ENCODE assay signal across 25 cellular contexts in genomic region chrX:2432298-2432863, GRCh38.
"Had no signal": no experiment of that assay in that cellular context is flagged by ENCODE, and none has a peak within 500 bp of the region (broad histone marks: within the 10 kb centered on the region; RNA-seq: fewer than 3 reads in every experiment).

No MANE protein-coding gene starts in this region.

- H3K4me1 ChIP-seq: foreskin keratinocyte, lower lobe of right lung had no signal

- H3K27me3 Mint-ChIP-seq: activated CD8-positive, alpha-beta memory T cell treated with anti-CD3 and anti-CD28 coated beads, Interleukin-2, amount 10 ng/mL, durations not matched to agents 7 days and 5 days; activated naive CD4-positive, alpha-beta T cell treated with anti-CD3 and anti-CD28 coated beads, Interleukin-2, amount 50 U/mL, for 24 hours; activated naive CD8-positive, alpha-beta T cell treated with anti-CD3 and anti-CD28 coated beads, Interleukin-2, amount 50 U/mL, for 24 hours had no signal

- H3K27ac ChIP-seq: foreskin keratinocyte, heart right ventricle, lower lobe of right lung, VCaP had no signal

- H3K4me3 ChIP-seq: heart right ventricle, lower lobe of right lung, mucosa of descending colon, smooth muscle cell had no signal

- DNase-seq: activated CD4-positive, alpha-beta T cell treated with anti-CD3 and anti-CD28 coated beads for 1 hour; activated CD8-positive, alpha-beta memory T cell treated with anti-CD3 and anti-CD28 coated beads, Interleukin-2, amount 10 ng/mL, durations not matched to agents 7 days and 5 days; activated CD8-positive, alpha-beta T cell treated with anti-CD3 and anti-CD28 coated beads, Interleukin-2, amount 10 ng/mL, durations not matched to agents 7 days and 5 days; activated naive CD8-positive, alpha-beta T cell treated with anti-CD3 and anti-CD28 coated beads, Interleukin-2, amount 50 U/mL, for 24 hours; activated T-cell treated with anti-CD3 and anti-CD28 coated beads, Interleukin-2, amount 50 U/mL, for 48 hours; amygdala; caudate nucleus; foreskin keratinocyte; heart right ventricle; lower lobe of right lung; mesendoderm; mucosa of descending colon; retina; stimulated activated CD4-positive, alpha-beta T cell treated with anti-CD3 and anti-CD28 coated beads, Interleukin-1b, Interleukin-23, amount 100 ng/mL, for 48 hours; stimulated activated naive CD4-positive, alpha-beta T cell treated with Interleukin-2 at 50 U/mL for 16 hours; T-helper 9 cell had no signal

- H3K4me3 Mint-ChIP-seq: activated CD8-positive, alpha-beta memory T cell treated with anti-CD3 and anti-CD28 coated beads, Interleukin-2, amount 10 ng/mL, durations not matched to agents 7 days and 5 days; activated CD8-positive, alpha-beta T cell treated with anti-CD3 and anti-CD28 coated beads, Interleukin-2, amount 10 ng/mL, durations not matched to agents 7 days and 5 days; activated naive CD4-positive, alpha-beta T cell treated with anti-CD3 and anti-CD28 coated beads, Interleukin-2, amount 50 U/mL, for 24 hours; activated naive CD8-positive, alpha-beta T cell treated with anti-CD3 and anti-CD28 coated beads, Interleukin-2, amount 50 U/mL, for 24 hours; nephron; T-helper 1 cell treated with Interleukin-12 subunit alpha and Interleukin-12 subunit beta and Interleukin-4 antibody, amounts not matched to agents 30 μg/mL and 1 μg/mL, for 36 hours had no signal

- H3K27ac Mint-ChIP-seq: activated CD8-positive, alpha-beta memory T cell treated with anti-CD3 and anti-CD28 coated beads, Interleukin-2, amount 10 ng/mL, durations not matched to agents 7 days and 5 days; activated CD8-positive, alpha-beta T cell treated with anti-CD3 and anti-CD28 coated beads, Interleukin-2, amount 10 ng/mL, durations not matched to agents 7 days and 5 days; activated naive CD4-positive, alpha-beta T cell treated with anti-CD3 and anti-CD28 coated beads, Interleukin-2, amount 50 U/mL, for 24 hours; activated naive CD8-positive, alpha-beta T cell treated with anti-CD3 and anti-CD28 coated beads, Interleukin-2, amount 50 U/mL, for 24 hours; activated T-helper 2 cell treated with anti-CD3 and anti-CD28 coated beads, Interferon-gamma antibody, Interleukin-2, Interleukin-4, amounts not matched to agents 10 μg/mL and 5 μg/mL and 100 μg/mL, durations not matched to agents 14 hours and 24 hours and 36 hours; T-helper 1 cell treated with Interleukin-12 subunit alpha and Interleukin-12 subunit beta and Interleukin-4 antibody, amounts not matched to agents 30 μg/mL and 1 μg/mL, for 36 hours had no signal

- H3K9me3 ChIP-seq: lower lobe of right lung had no signal

- H3K27me3 ChIP-seq: foreskin keratinocyte, heart right ventricle had no signal

- H3K9me3 Mint-ChIP-seq: activated naive CD4-positive, alpha-beta T cell treated with anti-CD3 and anti-CD28 coated beads, Interleukin-2, amount 50 U/mL, for 24 hours had no signal

- H3K4me1 Mint-ChIP-seq: activated CD8-positive, alpha-beta memory T cell treated with anti-CD3 and anti-CD28 coated beads, Interleukin-2, amount 10 ng/mL, durations not matched to agents 7 days and 5 days; activated naive CD4-positive, alpha-beta T cell treated with anti-CD3 and anti-CD28 coated beads, Interleukin-2, amount 50 U/mL, for 24 hours had no signal

- FAIRE-seq: TTC549, urothelium cell line had no signal

- ATAC-seq: activated CD8-positive, alpha-beta memory T cell treated with anti-CD3 and anti-CD28 coated beads, Interleukin-2, amount 10 ng/mL, durations not matched to agents 7 days and 5 days; activated CD8-positive, alpha-beta T cell treated with anti-CD3 and anti-CD28 coated beads, Interleukin-2, amount 10 ng/mL, durations not matched to agents 7 days and 5 days; activated naive CD8-positive, alpha-beta T cell treated with anti-CD3 and anti-CD28 coated beads, Interleukin-2, amount 50 U/mL, for 24 hours; esophagus mucosa; foreskin keratinocyte; lower lobe of right lung; mucosa of descending colon had no signal
